7 cellular contexts compared by ENCODE assay signal in genomic region chr22:39592104-39593060, GRCh38.
DNase-seq lines count a peak whose midpoint lies in the region; ATAC-seq and TF ChIP-seq lines count a peak whose summit lies in the region.

No MANE protein-coding gene starts in this region.

- CTCF ChIA-PET in HEK293 (lab: Yijun Ruan, JAX), result interaction anchor here (0.5 to 1.6 kb wide), 5 partner anchors 21 to 357 kb away, joined by 3 to 6 read pairs (median 3); no protein-coding TSS in a partner anchor

- no peak overlapping the region for H3K27ac ChIP-seq in HEK293 (ENCODE audit: extremely low read depth, low read depth, low read length)
- H3K27ac ChIP-seq in effector memory CD4-positive, alpha-beta T cell (ENCODE audit: insufficient read depth, low read length, poor library complexity, severe bottlenecking), result no peak overlapping the region

- TF ChIP-seq CTCF in HEK293 (tag by site-specific recombination; IDR thresholded peaks at IDR 0.05), result no peak

- no peak overlapping the region for H3K4me3 ChIP-seq in HEK293 (ENCODE audit: low read depth, low read length)
- no peak overlapping the region for H3K4me3 ChIP-seq in effector memory CD4-positive, alpha-beta T cell (ENCODE audit: insufficient read depth, low read depth, low read length, poor library complexity, severe bottlenecking)

- H3K9me3 ChIP-seq in HEK293 (ENCODE audit: control insufficient read depth, insufficient read depth, low read depth, low read length), result no peaks in the 10 kb centered on the region
- H3K9me3 ChIP-seq in effector memory CD4-positive, alpha-beta T cell (ENCODE audit: control insufficient read depth, low read length), result no peaks in the 10 kb centered on the region

- POLR2A ChIA-PET in HEK293 (lab: Yijun Ruan, JAX), result interaction anchor here (0.6 kb wide), 1 partner anchor 111 kb away, joined by 4 read pairs; no protein-coding TSS in a partner anchor

- peak; percentile 97 for ATAC-seq in SK-N-SH treated with all-trans-retinoic acid at 6 μM for 48 hours
- no peak for ATAC-seq in HG02759 (IDR thresholded peaks at IDR 0.05; ENCODE audit: unreplicated experiment)

- no peaks in the 10 kb centered on the region for H3K4me1 ChIP-seq in HEK293 (ENCODE audit: control insufficient read depth, insufficient read depth, low read length)
- H3K4me1 ChIP-seq in effector memory CD4-positive, alpha-beta T cell (ENCODE audit: control insufficient read depth, insufficient read depth, low read length, poor library complexity, severe bottlenecking), result no peaks in the 10 kb centered on the region

- DNase-seq in glomerular visceral epithelial cell (ENCODE audit: extremely low spot score) (peak; percentile 94), stromal cell of bone marrow (ENCODE audit: low read depth) (peak; percentile 11), NCI-H2107 treated with DMSO at 0.1 percent for 48 hours (lab: John Stamatoyannopoulos, UW; ENCODE audit: unreplicated experiment) (no peak)
- no peak for DNase-seq in effector memory CD4-positive, alpha-beta T cell

- no peaks in the 10 kb centered on the region for H3K27me3 ChIP-seq in effector memory CD4-positive, alpha-beta T cell (replicated peaks; ENCODE audit: control insufficient read depth, insufficient read depth, low read length, poor library complexity, severe bottlenecking)

- no peaks in the 10 kb centered on the region for H3K36me3 ChIP-seq in HEK293 (ENCODE audit: control insufficient read depth in 2 of 2, insufficient read depth in 1 of 2, low read length in 2 of 2)
- no peaks in the 10 kb centered on the region for H3K36me3 ChIP-seq in effector memory CD4-positive, alpha-beta T cell (ENCODE audit: control insufficient read depth, insufficient read depth, low read length)

TF ChIP-seq in HEK293, 187 proteins besides CTCF, POLR2A, EP300 and RAD21:
- TF ChIP-seq ZBTB17 (tag by site-specific recombination; IDR thresholded peaks at IDR 0.05), result peak; percentile 42; the same call in 1 of the 2 replicates
- TF ChIP-seq ZBTB10 (tag by site-specific recombination; IDR thresholded peaks at IDR 0.05), result no peak
- TF ChIP-seq ZNF621 (tag by site-specific recombination; IDR thresholded peaks at IDR 0.05), result no peak

TF ChIP-seq in SK-N-SH treated with all-trans-retinoic acid at 6 μM for 48 hours, 23 proteins besides CTCF, POLR2A, EP300 and RAD21:
- TF ChIP-seq ZC3H10 (CRISPR knock-in tag; IDR thresholded peaks at IDR 0.05) (no peak), ZFP3 (CRISPR knock-in tag; IDR thresholded peaks at IDR 0.05) (no peak), CSDC2 (CRISPR knock-in tag; IDR thresholded peaks at IDR 0.05) (no peak), PATZ1 (CRISPR knock-in tag; IDR thresholded peaks at IDR 0.05; ENCODE audit: borderline replicate concordance) (no peak), ZNF8 (CRISPR knock-in tag; IDR thresholded peaks at IDR 0.05) (no peak), CREB5 (CRISPR knock-in tag; IDR thresholded peaks at IDR 0.05; ENCODE audit: low read depth) (no peak), ISL1 (CRISPR knock-in tag; IDR thresholded peaks at IDR 0.05) (no peak), TOX (CRISPR knock-in tag; IDR thresholded peaks at IDR 0.05; ENCODE audit: borderline replicate concordance) (no peak), ESRRG (CRISPR knock-in tag; IDR thresholded peaks at IDR 0.05) (no peak), TCF4 (CRISPR knock-in tag; IDR thresholded peaks at IDR 0.05; ENCODE audit: borderline replicate concordance) (no peak), TSHZ2 (CRISPR knock-in tag; IDR thresholded peaks at IDR 0.05) (no peak), OSR1 (CRISPR knock-in tag; IDR thresholded peaks at IDR 0.05) (no peak)
- TF ChIP-seq, protein P1, sequence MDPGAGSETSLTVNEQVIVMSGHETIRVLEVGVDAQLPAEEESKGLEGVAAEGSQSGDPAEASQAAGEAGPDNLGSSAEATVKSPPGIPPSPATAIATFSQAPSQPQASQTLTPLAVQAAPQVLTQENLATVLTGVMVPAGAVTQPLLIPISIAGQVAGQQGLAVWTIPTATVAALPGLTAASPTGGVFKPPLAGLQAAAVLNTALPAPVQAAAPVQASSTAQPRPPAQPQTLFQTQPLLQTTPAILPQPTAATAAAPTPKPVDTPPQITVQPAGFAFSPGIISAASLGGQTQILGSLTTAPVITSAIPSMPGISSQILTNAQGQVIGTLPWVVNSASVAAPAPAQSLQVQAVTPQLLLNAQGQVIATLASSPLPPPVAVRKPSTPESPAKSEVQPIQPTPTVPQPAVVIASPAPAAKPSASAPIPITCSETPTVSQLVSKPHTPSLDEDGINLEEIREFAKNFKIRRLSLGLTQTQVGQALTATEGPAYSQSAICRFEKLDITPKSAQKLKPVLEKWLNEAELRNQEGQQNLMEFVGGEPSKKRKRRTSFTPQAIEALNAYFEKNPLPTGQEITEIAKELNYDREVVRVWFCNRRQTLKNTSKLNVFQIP (CRISPR knock-in tag; IDR thresholded peaks at IDR 0.05; ENCODE audit: borderline replicate concordance, low read depth), result no peak

Comparison
In these comparisons a context has a peak if more than half of its experiments do, and no peak if none do; other contexts are left out.
1. DNase-seq: peak in glomerular visceral epithelial cell (single experiment) and stromal cell of bone marrow (single experiment); none in effector memory CD4-positive, alpha-beta T cell (0 of 3) and NCI-H2107 treated with DMSO at 0.1 percent for 48 hours (single experiment).